8 cellular contexts compared by ENCODE assay signal in genomic region chr13:27619711-27620376, GRCh38. TPM values are rescaled to one million over a fixed set of nuclear protein-coding genes. Genes with fewer than 3 reads are reported as not detected.
DNase-seq lines count a peak whose midpoint lies in the region; ATAC-seq and TF ChIP-seq lines count a peak whose summit lies in the region.

No MANE protein-coding gene starts in this region.

- peak overlapping the region; percentile 87 for H3K4me3 Mint-ChIP-seq in Calu3 (ENCODE audit: low read depth, unreplicated experiment)

- CTCF ChIA-PET in Calu3 (lab: Charles Lee), result interaction anchor here (0.6 kb wide), 1 partner anchor 342 kb away, joined by 3 read pairs; no protein-coding TSS in a partner anchor

- H3K27me3 Mint-ChIP-seq in Calu3 (ENCODE audit: unreplicated experiment), result no peaks in the 10 kb centered on the region

- ATAC-seq in GM19455 (IDR thresholded peaks at IDR 0.05; ENCODE audit: unreplicated experiment) (peak; percentile 38), HG03520 (IDR thresholded peaks at IDR 0.05; ENCODE audit: unreplicated experiment) (peak; percentile 27), lower lobe of right lung (peak in 1 of 2 donors; percentile 5)

- H3K27ac Mint-ChIP-seq in Calu3 (ENCODE audit: unreplicated experiment), result peak overlapping the region; percentile 30

- peak overlapping the region; percentile 91 for H3K4me3 ChIP-seq in lower lobe of right lung

- H3K4me1 Mint-ChIP-seq in Calu3 (ENCODE audit: low read depth, unreplicated experiment), result peaks cover 38% of the 10 kb centered on the region

- H3K4me1 ChIP-seq in lower lobe of right lung, result peaks cover 50% of the 10 kb centered on the region

- H3K27ac ChIP-seq in cingulate gyrus (ENCODE audit: low read depth, low read length) (peak overlapping the region; percentile 63), lower lobe of right lung (peak overlapping the region; percentile 96)

- no peaks in the 10 kb centered on the region for H3K9me3 ChIP-seq in lower lobe of right lung

- H3K27me3 ChIP-seq in lower lobe of right lung (ENCODE audit: low read depth), result no peaks in the 10 kb centered on the region

- intact Hi-C loops in Calu3 (cut with micrococcal nuclease; ENCODE audit: unreplicated experiment) (loop anchor here (5.0 kb wide), 2 partner anchors 43 to 88 kb away; no protein-coding TSS in a partner anchor), lower lobe of right lung (cut with DNase I) (no loop called here)

- no peaks in the 10 kb centered on the region for H3K9me3 Mint-ChIP-seq in Calu3 (ENCODE audit: low read depth, unreplicated experiment)

- BruUV-seq in Calu3 (replicated peaks; lab: Mats Ljungman, UMichigan), result no TSS peak

- DNase-seq in Calu3 (peak; percentile 34), T-helper 2 cell (peak in 4 of 5 experiments; percentile 13 to 67 (median 26)), lower lobe of right lung (peak; percentile 70), NCI-H1048 (lab: John Stamatoyannopoulos, UW) (no peak)
- DNase-seq in stimulated activated CD8-positive, alpha-beta memory T cell treated with anti-CD3 and anti-CD28 coated beads, Interleukin-4, amount 100 ng/mL, for 48 hours, result peak; percentile 55

- peaks cover 56% of the 10 kb centered on the region for H3K36me3 Mint-ChIP-seq in Calu3 (ENCODE audit: insufficient read depth, unreplicated experiment)

- H3K36me3 ChIP-seq in lower lobe of right lung, result peaks cover 5% of the 10 kb centered on the region

- peak; percentile 15 for TF ChIP-seq CTCF in Calu3 (IDR thresholded peaks at IDR 0.05; ENCODE audit: unreplicated experiment)
- TF ChIP-seq CTCF in lower lobe of right lung (IDR thresholded peaks at IDR 0.05), result peak; percentile 32

RNA-seq across cellular contexts. Expression of gene LNX2, which starts 0.5 kb away (rescaled TPM):
- total RNA-seq in Calu3 (2022) (11.0 and 13.3 TPM in 2 replicates), lower lobe of right lung (29.7 TPM)

RNA-seq across cellular contexts. Expression of gene POLR1D, which starts 1.8 kb away (rescaled TPM):
- total RNA-seq in Calu3 (2022) (90.3 and 97.7 TPM in 2 replicates), lower lobe of right lung (129 TPM)
